In genomic region chr2:235956281-235956970, GRCh38 we compare ENCODE assay signal across 21 cellular contexts.
A peak's percentile ranks its signal among the peaks of the same experiment; 100 is the strongest.
DNase-seq lines count a peak whose midpoint lies in the region; ATAC-seq and TF ChIP-seq lines count a peak whose summit lies in the region.
"Had no signal": no experiment of that assay in that cellular context is flagged by ENCODE, and none has a peak within 500 bp of the region (broad histone marks: within the 10 kb centered on the region; RNA-seq: fewer than 3 reads in every experiment).

No MANE protein-coding gene starts in this region.

- H3K9me3 ChIP-seq in tibial artery = no peaks in the 10 kb centered on the region
- H3K9me3 ChIP-seq: BLaER1 treated with 17β-estradiol and CSF1 and Interleukin-3, amounts not matched to agents 10 nM and 100 nM had no signal

- intact Hi-C loops in Calu3 (cut with micrococcal nuclease; ENCODE audit: unreplicated experiment) (no loop called here), sciatic nerve (cut with DNase I) (no loop called here), tibial artery (cut with DNase I; ENCODE audit: low total_unique reads) (no loop called here)

- no peaks in the 10 kb centered on the region for H3K27me3 ChIP-seq in tibial artery
- H3K27me3 ChIP-seq: BLaER1 treated with 17β-estradiol and CSF1 and Interleukin-3, amounts not matched to agents 10 nM and 100 nM had no signal

- no peaks in the 10 kb centered on the region for H3K9me3 Mint-ChIP-seq in Calu3 (ENCODE audit: low read depth, unreplicated experiment)
- H3K9me3 Mint-ChIP-seq: CD8-positive, alpha-beta T cell had no signal

- no peak overlapping the region for H3K27ac ChIP-seq in tibial artery
- H3K27ac ChIP-seq: BLaER1 treated with 17β-estradiol and CSF1 and Interleukin-3, amounts not matched to agents 10 nM and 100 nM had no signal

- no peaks in the 10 kb centered on the region for H3K27me3 Mint-ChIP-seq in Calu3 (ENCODE audit: unreplicated experiment)

- peak overlapping the region; percentile 23 for H3K27ac Mint-ChIP-seq in Calu3 (ENCODE audit: unreplicated experiment)
- H3K27ac Mint-ChIP-seq: B cell; CD8-positive, alpha-beta T cell; HFFc6 had no signal

- BruUV-seq in Calu3 (replicated peaks; lab: Mats Ljungman, UMichigan) = no TSS peak

- TF ChIP-seq CTCF in Calu3 (IDR thresholded peaks at IDR 0.05; ENCODE audit: unreplicated experiment) (no peak), tibial artery (IDR thresholded peaks at IDR 0.05) (no peak)

- H3K36me3 Mint-ChIP-seq in Calu3 (ENCODE audit: insufficient read depth, unreplicated experiment) = peaks cover 3% of the 10 kb centered on the region
- H3K36me3 Mint-ChIP-seq: CD8-positive, alpha-beta T cell had no signal

- peaks cover 0 to 17% (median 0%) of the 10 kb centered on the region in 3 donors for H3K36me3 ChIP-seq in tibial artery

- no peaks in the 10 kb centered on the region for H3K4me1 Mint-ChIP-seq in Calu3 (ENCODE audit: low read depth, unreplicated experiment)
- H3K4me1 Mint-ChIP-seq: B cell had no signal

- H3K4me3 ChIP-seq in tibial artery = no peak overlapping the region
- H3K4me3 ChIP-seq: BLaER1 treated with 17β-estradiol and CSF1 and Interleukin-3, amounts not matched to agents 10 nM and 100 nM had no signal

- DNase-seq in Calu3 (no peak), cerebellar cortex (ENCODE audit: low spot score) (peak; percentile 95), globus pallidus (ENCODE audit: low spot score) (peak; percentile 31), sciatic nerve (ENCODE audit: low spot score) (peak; percentile 41), SK-N-DZ (ENCODE audit: low spot score) (no peak), tibial artery (no peak)
- DNase-seq: 8988T; CD8-positive, alpha-beta T cell; DMS 273 treated with DMSO at 0.1 percent for 48 hours; DMS53; DND-41; GDM1; GOT3; H7; HFFc6; IMR-90 had no signal

- no peaks in the 10 kb centered on the region for H3K4me1 ChIP-seq in tibial artery

- no peak for ATAC-seq in sciatic nerve
- ATAC-seq in GM19395 (IDR thresholded peaks at IDR 0.05; ENCODE audit: unreplicated experiment) = no peak
- ATAC-seq in GM19455 (IDR thresholded peaks at IDR 0.05; ENCODE audit: unreplicated experiment) = no peak
- ATAC-seq: CD8-positive, alpha-beta T cell; HCT116 had no signal

- H3K4me3 Mint-ChIP-seq in Calu3 (ENCODE audit: low read depth, unreplicated experiment) = no peak overlapping the region
- H3K4me3 Mint-ChIP-seq: B cell; CD8-positive, alpha-beta T cell; HFFc6 had no signal

- CTCF ChIA-PET in Calu3 (lab: Charles Lee) = interaction anchor here (0.6 kb wide), 1 partner anchor 772 kb away, joined by 4 read pairs; no protein-coding TSS in a partner anchor

Comparison
In these comparisons a context has a peak if more than half of its experiments do, and no peak if none do; other contexts are left out.
1. DNase-seq: peak in cerebellar cortex (single experiment), globus pallidus (single experiment) and sciatic nerve (single experiment); none in Calu3 (single experiment), SK-N-DZ (single experiment) and tibial artery (0 of 2).